21 cellular contexts compared by ENCODE assay signal in the genomic region with DNA sequence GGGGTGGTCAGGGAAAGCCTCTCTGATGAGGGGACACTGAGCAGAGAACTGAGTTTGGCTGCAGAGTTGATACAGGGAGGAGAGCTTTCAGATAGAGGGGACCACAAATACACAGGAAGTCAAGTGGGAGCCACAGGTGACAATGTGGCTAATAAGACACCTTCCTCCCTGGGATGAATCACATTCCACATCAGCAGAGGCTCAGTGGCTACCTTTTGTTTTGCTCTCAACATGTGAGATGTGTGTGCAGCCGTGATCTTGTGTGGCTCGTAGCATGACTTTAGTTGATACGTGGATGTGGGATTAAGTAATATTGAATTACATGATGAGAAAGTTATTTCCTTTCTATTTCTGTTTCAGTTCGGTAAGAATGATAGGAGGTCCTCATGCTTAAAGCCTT. TPM values are rescaled to one million over a fixed set of nuclear protein-coding genes. Genes with fewer than 3 reads are reported as not detected.
A peak's percentile ranks its signal among the peaks of the same experiment; 100 is the strongest.
DNase-seq lines count a peak whose midpoint lies in the region; ATAC-seq and TF ChIP-seq lines count a peak whose summit lies in the region.
"Had no signal": no experiment of that assay in that cellular context is flagged by ENCODE, and none has a peak within 500 bp of the region (broad histone marks: within the 10 kb centered on the region; RNA-seq: fewer than 3 reads in every experiment).

No MANE protein-coding gene starts in this region.

- intact Hi-C loops in activated naive CD4-positive, alpha-beta T cell treated with anti-CD3 and anti-CD28 coated beads for 36 hours (cut with micrococcal nuclease): loop anchor here (2.0 kb wide), 1 partner anchor 14 kb away; no protein-coding TSS in a partner anchor
- intact Hi-C loops in sciatic nerve (cut with DNase I): no loop called here

- peaks cover 36% of the 10 kb centered on the region for H3K4me1 Mint-ChIP-seq in activated naive CD4-positive, alpha-beta T cell treated with anti-CD3 and anti-CD28 coated beads for 36 hours (ENCODE audit: low read depth)
- H3K4me1 Mint-ChIP-seq in effector memory CD8-positive, alpha-beta T cell (ENCODE audit: low read depth in 2 of 2): peaks cover 23 to 42% of the 10 kb centered on the region in 2 donors

- DNase-seq in activated naive CD4-positive, alpha-beta T cell treated with anti-CD3 and anti-CD28 coated beads for 36 hours: no peak
- no peak for DNase-seq in activated naive CD4-positive, alpha-beta T cell (lab: John Stamatoyannopoulos, UW)
- no peak for DNase-seq in effector memory CD8-positive, alpha-beta T cell
- DNase-seq in sciatic nerve (ENCODE audit: low spot score) (no peak), retina (no peak)
- DNase-seq: ACHN; activated CD4-positive, alpha-beta T cell treated with anti-CD3 and anti-CD28 coated beads for 36 hours; activated gamma-delta T cell treated with Interleukin-2 at 50 U/mL for 16 hours; cortex of kidney; foreskin melanocyte; kidney glomerular epithelial cell; mesendoderm; MV-4-11; NCI-H187 treated with DMSO at 0.1 percent for 48 hours; NCI-H226 had no signal

- H3K4me3 ChIP-seq in Loucy (ENCODE audit: low read length, poor library complexity, severe bottlenecking): no peak overlapping the region
- H3K4me3 ChIP-seq: prostate gland had no signal

- H3K9me3 ChIP-seq in Loucy (ENCODE audit: insufficient read depth, low read depth, low read length): no peaks in the 10 kb centered on the region
- H3K9me3 ChIP-seq: prostate gland had no signal

- peak overlapping the region; percentile 35 for H3K4me2 ChIP-seq in Loucy (ENCODE audit: low read depth, low read length, poor library complexity, severe bottlenecking)

- no peaks in the 10 kb centered on the region for H3F3A ChIP-seq in Loucy (ENCODE audit: low read depth)

- H2AFZ ChIP-seq in Loucy (ENCODE audit: low read length): no peak overlapping the region

- peaks cover 21% of the 10 kb centered on the region for H3K4me1 ChIP-seq in Loucy (ENCODE audit: insufficient read depth, low read length, poor library complexity, severe bottlenecking)

- no peaks in the 10 kb centered on the region for H3K27me3 Mint-ChIP-seq in activated naive CD4-positive, alpha-beta T cell treated with anti-CD3 and anti-CD28 coated beads for 36 hours (ENCODE audit: low read depth)
- H3K27me3 Mint-ChIP-seq in effector memory CD8-positive, alpha-beta T cell: no peaks in the 10 kb centered on the region
- H3K27me3 Mint-ChIP-seq: activated CD4-positive, alpha-beta T cell treated with anti-CD3 and anti-CD28 coated beads for 36 hours had no signal

- H3K79me2 ChIP-seq in Loucy (ENCODE audit: insufficient read depth, low read length): no peaks in the 10 kb centered on the region

- peaks cover 5% of the 10 kb centered on the region for H3K36me3 Mint-ChIP-seq in activated naive CD4-positive, alpha-beta T cell treated with anti-CD3 and anti-CD28 coated beads for 36 hours (ENCODE audit: low read depth)
- H3K36me3 Mint-ChIP-seq in effector memory CD8-positive, alpha-beta T cell (ENCODE audit: insufficient read depth): peaks cover 5% of the 10 kb centered on the region

- no peaks in the 10 kb centered on the region for H3K36me3 ChIP-seq in Loucy (ENCODE audit: insufficient read depth, low read length)
- H3K36me3 ChIP-seq: prostate gland had no signal

- H3K27ac Mint-ChIP-seq in activated naive CD4-positive, alpha-beta T cell treated with anti-CD3 and anti-CD28 coated beads for 36 hours: no peak overlapping the region
- H3K27ac Mint-ChIP-seq in effector memory CD8-positive, alpha-beta T cell: peak overlapping the region; percentile 28 to 73
- H3K27ac Mint-ChIP-seq: activated CD4-positive, alpha-beta T cell treated with anti-CD3 and anti-CD28 coated beads for 36 hours had no signal

- H3K9me3 Mint-ChIP-seq in activated naive CD4-positive, alpha-beta T cell treated with anti-CD3 and anti-CD28 coated beads for 36 hours: no peaks in the 10 kb centered on the region
- H3K9me3 Mint-ChIP-seq in effector memory CD8-positive, alpha-beta T cell: no peaks in the 10 kb centered on the region

- no peaks in the 10 kb centered on the region for H4K20me1 ChIP-seq in Loucy (ENCODE audit: insufficient read depth, low read length, poor library complexity, severe bottlenecking)

- no peak for TF ChIP-seq CTCF in Loucy (conservative IDR thresholded peaks at IDR 0.05; ENCODE audit: low read length)

- no peak overlapping the region for H3K9ac ChIP-seq in Loucy (ENCODE audit: low read depth, low read length, poor library complexity, severe bottlenecking)

- H3K4me3 Mint-ChIP-seq in activated naive CD4-positive, alpha-beta T cell treated with anti-CD3 and anti-CD28 coated beads for 36 hours: peak overlapping the region; percentile 30
- peak overlapping the region; percentile 56 to 57 for H3K4me3 Mint-ChIP-seq in effector memory CD8-positive, alpha-beta T cell
- H3K4me3 Mint-ChIP-seq: activated CD4-positive, alpha-beta T cell treated with anti-CD3 and anti-CD28 coated beads for 36 hours had no signal

- H3K27me3 ChIP-seq in Loucy (ENCODE audit: insufficient read depth, low read length, poor library complexity, severe bottlenecking): no peaks in the 10 kb centered on the region

- CTCF ChIA-PET in activated naive CD4-positive, alpha-beta T cell treated with anti-CD3 and anti-CD28 coated beads for 36 hours (lab: Charles Lee): interaction anchor here (0.7 kb wide), 1 partner anchor 115 kb away, joined by 3 read pairs; no protein-coding TSS in a partner anchor

- H3K9me2 ChIP-seq in Loucy (replicated peaks; ENCODE audit: low read depth, low read length): no peaks in the 10 kb centered on the region

- ATAC-seq in effector memory CD8-positive, alpha-beta T cell (replicated peaks): peak; percentile 66
- ATAC-seq in sciatic nerve (peak; percentile 51), HG02981 (IDR thresholded peaks at IDR 0.05; ENCODE audit: unreplicated experiment) (no peak), GM18858 (IDR thresholded peaks at IDR 0.05; ENCODE audit: unreplicated experiment) (no peak)
- ATAC-seq: activated CD4-positive, alpha-beta T cell treated with anti-CD3 and anti-CD28 coated beads for 36 hours; HCT116; SK-N-SH treated with all-trans-retinoic acid at 6 μM for 48 hours had no signal

RNA-seq across cellular contexts. Expression of gene CRADD, which starts 7.5 kb away (rescaled TPM):
- total RNA-seq in activated naive CD4-positive, alpha-beta T cell treated with anti-CD3 and anti-CD28 coated beads for 36 hours: 10 to 100 TPM; 14.3 to 15.6 TPM
- total RNA-seq in sciatic nerve: 20.6 TPM

Comparison
In these comparisons a context has a peak if more than half of its experiments do, and no peak if none do; other contexts are left out.
1. ATAC-seq: peak in effector memory CD8-positive, alpha-beta T cell (single experiment) and sciatic nerve (single experiment); none in HG02981 (single experiment) and GM18858 (single experiment).